ENCODE assay signal across 1 cellular context in genomic region chr6:138503881-138504680, GRCh38.
TF ChIP-seq lines count a peak whose summit lies in the region.

No MANE protein-coding gene starts in this region.

TF ChIP-seq in HepG2, 621 proteins besides CTCF, POLR2A, EP300 and RAD21 (continued from another document and continues in another):
- TF ChIP-seq DMTF1 (CRISPR knock-in tag; IDR thresholded peaks at IDR 0.05) (no peak), ELK4 (CRISPR knock-in tag; IDR thresholded peaks at IDR 0.05; ENCODE audit: borderline replicate concordance) (no peak), SNRNP70 (IDR thresholded peaks at IDR 0.05; ENCODE audit: low read depth, low read length) (no peak), ZNF264 (CRISPR knock-in tag; IDR thresholded peaks at IDR 0.05) (peak; percentile 69), ARHGAP35 (CRISPR knock-in tag; IDR thresholded peaks at IDR 0.05; ENCODE audit: borderline replicate concordance) (no peak), ETV6 (CRISPR knock-in tag; conservative IDR thresholded peaks at IDR 0.05) (no peak), ZNF280D (CRISPR knock-in tag; IDR thresholded peaks at IDR 0.05) (peak; percentile 76), NONO (IDR thresholded peaks at IDR 0.05) (no peak), NONO (CRISPR knock-in tag; conservative IDR thresholded peaks at IDR 0.05) (peak; percentile 79; the same call in 1 of the 2 replicates), NRL (CRISPR knock-in tag; IDR thresholded peaks at IDR 0.05; ENCODE audit: borderline replicate concordance) (no peak), SP5 (CRISPR knock-in tag; IDR thresholded peaks at IDR 0.05; ENCODE audit: borderline replicate concordance, low read depth) (peak; percentile 99), NCOA5 (CRISPR knock-in tag; IDR thresholded peaks at IDR 0.05) (no peak), ZBTB46 (CRISPR knock-in tag; IDR thresholded peaks at IDR 0.05; ENCODE audit: borderline replicate concordance) (no peak), ELF3 (CRISPR knock-in tag; IDR thresholded peaks at IDR 0.05) (peak; percentile 81; the same call in 1 of the 2 replicates), ZNF543 (CRISPR knock-in tag; IDR thresholded peaks at IDR 0.05) (no peak), NFAT5 (CRISPR knock-in tag; IDR thresholded peaks at IDR 0.05) (no peak), ZNF10 (CRISPR knock-in tag; IDR thresholded peaks at IDR 0.05; ENCODE audit: borderline replicate concordance, low read depth) (no peak), KAT2B (IDR thresholded peaks at IDR 0.05; ENCODE audit: borderline replicate concordance, low read depth, low read length) (no peak), ZNF891 (CRISPR knock-in tag; IDR thresholded peaks at IDR 0.05) (no peak), GLMP (CRISPR knock-in tag; IDR thresholded peaks at IDR 0.05; ENCODE audit: borderline replicate concordance) (no peak), MIXL1 (CRISPR knock-in tag; IDR thresholded peaks at IDR 0.05) (peak; percentile 97), RBFOX2 (IDR thresholded peaks at IDR 0.05; ENCODE audit: low read depth, low read length) (no peak), ARID2 (CRISPR knock-in tag; IDR thresholded peaks at IDR 0.05; ENCODE audit: borderline replicate concordance) (0 out of 2 replicates have a peak, but pooled peaks have one; percentile 53), ESRRA (CRISPR knock-in tag; IDR thresholded peaks at IDR 0.05; ENCODE audit: low read depth) (0 out of 2 replicates have a peak, but pooled peaks have one; percentile 59), ZNF335 (CRISPR knock-in tag; IDR thresholded peaks at IDR 0.05) (peak; percentile 34; the same call in 1 of the 2 replicates), FOSL1 (CRISPR knock-in tag; IDR thresholded peaks at IDR 0.05; ENCODE audit: borderline replicate concordance) (no peak; the same call in 1 of the 2 replicates), ZNF33B (CRISPR knock-in tag; IDR thresholded peaks at IDR 0.05) (0 out of 2 replicates have a peak, but pooled peaks have one; percentile 45), CAMTA2 (CRISPR knock-in tag; IDR thresholded peaks at IDR 0.05; ENCODE audit: borderline replicate concordance) (no peak), ZNF160 (CRISPR knock-in tag; IDR thresholded peaks at IDR 0.05) (no peak), BCL3 (CRISPR knock-in tag; IDR thresholded peaks at IDR 0.05) (no peak), ZNF484 (CRISPR knock-in tag; IDR thresholded peaks at IDR 0.05; ENCODE audit: borderline replicate concordance, low read depth) (no peak), BRD4 (CRISPR knock-in tag; IDR thresholded peaks at IDR 0.05) (no peak), EEA1 (CRISPR knock-in tag; IDR thresholded peaks at IDR 0.05; ENCODE audit: borderline replicate concordance) (no peak), HNRNPK (IDR thresholded peaks at IDR 0.05; ENCODE audit: low read depth, low read length, poor library complexity, severe bottlenecking) (no peak), PHF20 (CRISPR knock-in tag; IDR thresholded peaks at IDR 0.05) (no peak), SMYD3 (CRISPR knock-in tag; IDR thresholded peaks at IDR 0.05) (peak; percentile 73; the same call in 1 of the 2 replicates), ZNF18 (CRISPR knock-in tag; IDR thresholded peaks at IDR 0.05; ENCODE audit: insufficient replicate concordance) (no peak), TCF12 (IDR thresholded peaks at IDR 0.05) (no peak), TCF12 (CRISPR knock-in tag; IDR thresholded peaks at IDR 0.05) (0 out of 2 replicates have a peak, but pooled peaks have one; percentile 23), NFRKB (IDR thresholded peaks at IDR 0.05) (no peak), ZBTB21 (CRISPR knock-in tag; IDR thresholded peaks at IDR 0.05) (no peak), ZNF253 (CRISPR knock-in tag; IDR thresholded peaks at IDR 0.05; ENCODE audit: borderline replicate concordance) (no peak), HIC2 (CRISPR knock-in tag; IDR thresholded peaks at IDR 0.05; ENCODE audit: low read depth) (no peak), ZNF232 (CRISPR knock-in tag; IDR thresholded peaks at IDR 0.05; ENCODE audit: borderline replicate concordance) (no peak), YEATS4 (CRISPR knock-in tag; IDR thresholded peaks at IDR 0.05; ENCODE audit: borderline replicate concordance) (peak; percentile 46; the same call in 1 of the 2 replicates)
